Comparison of ENCODE assay signal across 13 cellular contexts in genomic region chr21:42313501-42313969, GRCh38. TPM values are rescaled to one million over a fixed set of nuclear protein-coding genes. Genes with fewer than 3 reads are reported as not detected.
A peak's percentile ranks its signal among the peaks of the same experiment; 100 is the strongest.
DNase-seq lines count a peak whose midpoint lies in the region; FAIRE-seq and TF ChIP-seq lines count a peak whose summit lies in the region.
"Had no signal": no experiment of that assay in that cellular context is flagged by ENCODE, and none has a peak within 500 bp of the region (broad histone marks: within the 10 kb centered on the region; RNA-seq: fewer than 3 reads in every experiment).

No MANE protein-coding gene starts in this region.

- H3K4me1 ChIP-seq in kidney (ENCODE audit: control insufficient read depth in 1 of 2, insufficient read depth in 1 of 2, low read depth in 1 of 2, low read length in 2 of 2) = peaks cover 0 to 3% of the 10 kb centered on the region in 2 donors

- H3K27ac ChIP-seq in kidney (ENCODE audit: low read depth in 2 of 2, low read length in 2 of 2) = no peak overlapping the region

- H3K4me3 ChIP-seq in kidney (ENCODE audit: low read length in 2 of 2) = no peak overlapping the region

- no peaks in the 10 kb centered on the region for H3K36me3 ChIP-seq in kidney (ENCODE audit: control insufficient read depth in 1 of 2, insufficient read depth in 2 of 2, low read length in 2 of 2)

- no peaks in the 10 kb centered on the region for H3K36me3 Mint-ChIP-seq in immature natural killer cell
- H3K36me3 Mint-ChIP-seq: mesothelial cell of epicardium had no signal

- intact Hi-C loops in kidney (cut with DNase I) = no loop called here

- H3K4me1 Mint-ChIP-seq in immature natural killer cell = peaks cover 3 to 5% of the 10 kb centered on the region in 2 donors
- H3K4me1 Mint-ChIP-seq: mesothelial cell of epicardium had no signal

- no peak for FAIRE-seq in kidney (lab: Jason Lieb, UNC)
- FAIRE-seq: colon, GM12892 had no signal

- no peaks in the 10 kb centered on the region for H3K9me3 ChIP-seq in kidney (ENCODE audit: control insufficient read depth in 1 of 2, low read length in 2 of 2)

- no peak overlapping the region for H3K9ac ChIP-seq in kidney (ENCODE audit: low read length in 2 of 2)

- H3K4me3 Mint-ChIP-seq in immature natural killer cell = no peak overlapping the region
- H3K4me3 Mint-ChIP-seq: mesothelial cell of epicardium had no signal

- H3K27me3 Mint-ChIP-seq in immature natural killer cell (ENCODE audit: low read depth in 3 of 3) = peaks cover 1 to 7% (median 2%) of the 10 kb centered on the region in 3 donors

- H3K9me3 Mint-ChIP-seq in immature natural killer cell = no peaks in the 10 kb centered on the region
- H3K9me3 Mint-ChIP-seq: activated T-helper 2 cell treated with anti-CD3 and anti-CD28 coated beads, Interferon-gamma antibody, Interleukin-2, Interleukin-4, amounts not matched to agents 10 μg/mL and 5 μg/mL and 100 μg/mL, durations not matched to agents 14 hours and 24 hours and 36 hours; mesothelial cell of epicardium had no signal

- DNase-seq in Daoy (ENCODE audit: low read depth) = peak; percentile 42
- peak; percentile 79 to 89 (median 81) for DNase-seq in NCI-H1417 (lab: John Stamatoyannopoulos, UW)
- peak; percentile 51 to 69 for DNase-seq in SHP77 (lab: John Stamatoyannopoulos, UW)
- peak; percentile 82 for DNase-seq in mucosa of gallbladder (ENCODE audit: low spot score)
- no peak for DNase-seq in kidney
- no peak for DNase-seq in T-helper 9 cell
- no peak for DNase-seq in immature natural killer cell
- DNase-seq in activated naive CD4-positive, alpha-beta T cell treated with Interleukin-2 at 50 U/mL for 16 hours = no peak
- DNase-seq: stimulated activated naive CD4-positive, alpha-beta T cell treated with Interleukin-2 at 50 U/mL for 16 hours had no signal

- no peak for TF ChIP-seq CTCF in kidney (IDR thresholded peaks at IDR 0.05; ENCODE audit: borderline replicate concordance, extremely low read depth, insufficient read depth)

- no peak overlapping the region for H3K27ac Mint-ChIP-seq in immature natural killer cell
- H3K27ac Mint-ChIP-seq: activated T-helper 2 cell treated with anti-CD3 and anti-CD28 coated beads, Interferon-gamma antibody, Interleukin-2, Interleukin-4, amounts not matched to agents 10 μg/mL and 5 μg/mL and 100 μg/mL, durations not matched to agents 14 hours and 24 hours and 36 hours; mesothelial cell of epicardium had no signal

RNA-seq across cellular contexts. Expression of gene TFF3, which starts 1.7 kb away (rescaled TPM):
- total RNA-seq in Daoy (2014; rRNA removed; shearing (Covaris generic)) = 2.4 and 3.4 TPM in 2 replicates
- total RNA-seq in mucosa of gallbladder = 1,342 TPM
- 22.4 TPM for total RNA-seq in kidney
- polyA plus RNA-seq in kidney (ENCODE audit: insufficient read depth, low read depth, low replicate concordance) = 10.0 TPM
- polyA plus RNA-seq in immature natural killer cell = not detected
- total RNA-seq: activated T-helper 2 cell treated with anti-CD3 and anti-CD28 coated beads, Interferon-gamma antibody, Interleukin-2, Interleukin-4, amounts not matched to agents 10 μg/mL and 5 μg/mL and 100 μg/mL, durations not matched to agents 14 hours and 24 hours and 36 hours; mesothelial cell of epicardium had no signal

RNA-seq across cellular contexts. Expression of gene TFF2, which starts 37.3 kb away (rescaled TPM):
- total RNA-seq in Daoy (2014; rRNA removed; shearing (Covaris generic)) = not detected in 2 replicates
- total RNA-seq in mucosa of gallbladder (115 TPM), kidney (not detected)
- polyA plus RNA-seq in kidney (ENCODE audit: insufficient read depth, low read depth, low replicate concordance) (not detected), immature natural killer cell (not detected)
- total RNA-seq: activated T-helper 2 cell treated with anti-CD3 and anti-CD28 coated beads, Interferon-gamma antibody, Interleukin-2, Interleukin-4, amounts not matched to agents 10 μg/mL and 5 μg/mL and 100 μg/mL, durations not matched to agents 14 hours and 24 hours and 36 hours; mesothelial cell of epicardium had no signal

RNA-seq across cellular contexts. Expression of gene TFF1, which starts 52.8 kb away (rescaled TPM):
- total RNA-seq in Daoy (2014; rRNA removed; shearing (Covaris generic)) = not detected in 2 replicates
- 241 TPM for total RNA-seq in mucosa of gallbladder
- total RNA-seq in kidney = not detected
- not detected for polyA plus RNA-seq in kidney (ENCODE audit: insufficient read depth, low read depth, low replicate concordance)
- not detected for polyA plus RNA-seq in immature natural killer cell
- total RNA-seq: mesothelial cell of epicardium had no signal

Comparison
In these comparisons a context has a peak if more than half of its experiments do, and no peak if none do; other contexts are left out.
1. DNase-seq: peak in Daoy (single experiment), NCI-H1417 (3 of 3), SHP77 (2 of 2) and mucosa of gallbladder (single experiment); none in kidney (single experiment), T-helper 9 cell (single experiment), immature natural killer cell (0 of 3) and activated naive CD4-positive, alpha-beta T cell treated with Interleukin-2 at 50 U/mL for 16 hours (single experiment).
2. RNA of gene TFF3, which starts 1.7 kb away (total RNA-seq): 1,342 TPM in mucosa of gallbladder (single experiment); 22.4 TPM in kidney (single experiment) and 2.4 to 3.4 TPM in Daoy; every median in the first group is over 10 times any median in the second.
3. RNA of gene TFF2, which starts 37.3 kb away (total RNA-seq): 115 TPM in mucosa of gallbladder (single experiment); not detected in kidney (single experiment) and not detected in Daoy; every median in the first group is over 100 times any median in the second.
4. RNA of gene TFF1, which starts 52.8 kb away (total RNA-seq): 241 TPM in mucosa of gallbladder (single experiment); not detected in Daoy and not detected in kidney (single experiment); every median in the first group is over 100 times any median in the second.